9 cellular contexts compared by ENCODE assay signal in genomic region chr16:66553223-66553622, GRCh38. TPM values are rescaled to one million over a fixed set of nuclear protein-coding genes. Genes with fewer than 3 reads are reported as not detected.
DNase-seq lines count a peak whose midpoint lies in the region; ATAC-seq, FAIRE-seq and TF ChIP-seq lines count a peak whose summit lies in the region.
"Had no signal": no experiment of that assay in that cellular context is flagged by ENCODE, and none has a peak within 500 bp of the region (broad histone marks: within the 10 kb centered on the region; RNA-seq: fewer than 3 reads in every experiment).

No MANE protein-coding gene starts in this region.

- peaks cover 63% of the 10 kb centered on the region for H3K4me1 Mint-ChIP-seq in activated naive CD4-positive, alpha-beta T cell treated with anti-CD3 and anti-CD28 coated beads for 36 hours (ENCODE audit: low read depth)
- H3K4me1 Mint-ChIP-seq in activated T-cell treated with anti-CD3 and anti-CD28 coated beads, Interleukin-2, amount 50 U/mL, for 72 hours (ENCODE audit: low read depth), result peaks cover 80% of the 10 kb centered on the region
- H3K4me1 Mint-ChIP-seq in type B pancreatic cell (ENCODE audit: unreplicated experiment), result peaks cover 55% of the 10 kb centered on the region

- no peak for TF ChIP-seq RAD21 in HepG2 (CRISPR knock-in tag; IDR thresholded peaks at IDR 0.05)

- peaks cover 35% of the 10 kb centered on the region for H3K36me3 Mint-ChIP-seq in activated naive CD4-positive, alpha-beta T cell treated with anti-CD3 and anti-CD28 coated beads for 36 hours (ENCODE audit: low read depth)
- H3K36me3 Mint-ChIP-seq in activated T-cell treated with anti-CD3 and anti-CD28 coated beads, Interleukin-2, amount 50 U/mL, for 72 hours (ENCODE audit: insufficient read depth in 2 of 2), result peaks cover 18 to 36% of the 10 kb centered on the region in 2 donors
- peaks cover 25% of the 10 kb centered on the region for H3K36me3 Mint-ChIP-seq in type B pancreatic cell

- no peaks in the 10 kb centered on the region for H3K27me3 ChIP-seq in HepG2 (ENCODE audit: control insufficient read depth in 1 of 2, insufficient read depth in 2 of 2, low read length in 2 of 2)
- peaks cover 4% of the 10 kb centered on the region for H3K27me3 ChIP-seq in H7 (ENCODE audit: control insufficient read depth, insufficient read depth, low read length)

- H3K79me2 ChIP-seq in HepG2 (ENCODE audit: insufficient read depth, low read length), result peaks cover 24% of the 10 kb centered on the region

- POLR2A ChIA-PET in HepG2 (lab: Yijun Ruan, JAX), result interaction anchor here (0.5 to 3.3 kb wide), 11 partner anchors 10 to 559 kb away, joined by 3 to 21 read pairs (median 5); partner anchors contain the start of gene NAE1

- no peaks in the 10 kb centered on the region for H3K9me3 Mint-ChIP-seq in activated naive CD4-positive, alpha-beta T cell treated with anti-CD3 and anti-CD28 coated beads for 36 hours
- no peaks in the 10 kb centered on the region for H3K9me3 Mint-ChIP-seq in activated T-cell treated with anti-CD3 and anti-CD28 coated beads, Interleukin-2, amount 50 U/mL, for 72 hours
- peaks cover 4% of the 10 kb centered on the region for H3K9me3 Mint-ChIP-seq in type B pancreatic cell

- intact Hi-C loops in activated naive CD4-positive, alpha-beta T cell treated with anti-CD3 and anti-CD28 coated beads for 36 hours (cut with micrococcal nuclease), result loop anchor here (1.0 to 5.0 kb wide), 5 partner anchors 11 to 320 kb away; partner anchors contain the start of gene CMTM4
- intact Hi-C loops in HepG2 (cut with micrococcal nuclease; ENCODE audit: unreplicated experiment), result loop anchor here (2.0 kb wide), 1 partner anchor 52 kb away; the partner anchor contains the start of gene CMTM3

- in situ Hi-C loops in HepG2 (cut with HindIII; ENCODE audit: extremely low pct_ligation_motif_present, low pct_unique_long_range_greater_than_20kb), result no loop called here

- H2AFZ ChIP-seq in HepG2 (ENCODE audit: low read length), result no peak overlapping the region

- 43% methylated on average over 8 of the region's 8 CpGs for WGBS in HepG2 (ENCODE audit: low lambda C conversion rate)

- H3K4me3 Mint-ChIP-seq in activated naive CD4-positive, alpha-beta T cell treated with anti-CD3 and anti-CD28 coated beads for 36 hours, result peak overlapping the region; percentile 87
- peak overlapping the region; percentile 90 to 95 for H3K4me3 Mint-ChIP-seq in activated T-cell treated with anti-CD3 and anti-CD28 coated beads, Interleukin-2, amount 50 U/mL, for 72 hours
- peak overlapping the region; percentile 94 for H3K4me3 Mint-ChIP-seq in type B pancreatic cell

- H3K27ac ChIP-seq in HepG2 (ENCODE audit: extremely low read length, insufficient read depth, low read length), result peak overlapping the region; percentile 87

- CTCF ChIA-PET in activated naive CD4-positive, alpha-beta T cell treated with anti-CD3 and anti-CD28 coated beads for 36 hours (lab: Charles Lee), result interaction anchor here (0.6 to 2.0 kb wide), 8 partner anchors 10 to 183 kb away, joined by 3 to 7 read pairs (median 4); no protein-coding TSS in a partner anchor
- CTCF ChIA-PET in HepG2 (lab: Yijun Ruan, JAX; ENCODE audit: low intra/inter-chr PET ratio, low total read pairs), result no interaction called here

- no peak for TF ChIP-seq POLR2A in HepG2 (IDR thresholded peaks at IDR 0.05; ENCODE audit: insufficient read depth in 1 of 2, low read depth in 2 of 2, low read length in 2 of 2)

- peaks cover 83% of the 10 kb centered on the region for H3K4me1 ChIP-seq in HepG2 (ENCODE audit: insufficient read depth, low read length)

- H3K4me2 ChIP-seq in HepG2 (ENCODE audit: low read depth, low read length), result peak overlapping the region; percentile 94

- FAIRE-seq in HepG2 (lab: Jason Lieb, UNC), result no peak

- ATAC-seq in activated T-cell treated with anti-CD3 and anti-CD28 coated beads, Interleukin-2, amount 50 U/mL, for 72 hours (replicated peaks in 1 of 2), result no peak
- no peak for ATAC-seq in HepG2

- TF ChIP-seq CTCF in HepG2 (CRISPR knock-in tag; IDR thresholded peaks at IDR 0.05) (no peak), type B pancreatic cell (conservative IDR thresholded peaks at IDR 0.05) (no peak)

- no peak for DNase-seq in activated naive CD4-positive, alpha-beta T cell treated with anti-CD3 and anti-CD28 coated beads for 36 hours
- no peak for DNase-seq in activated naive CD4-positive, alpha-beta T cell treated with Interleukin-2 at 50 U/mL for 16 hours
- no peak for DNase-seq in activated T-cell treated with anti-CD3 and anti-CD28 coated beads, Interleukin-2, amount 50 U/mL, for 72 hours
- DNase-seq in HepG2 (ENCODE audit: low spot score), result no peak
- no peak for DNase-seq in type B pancreatic cell (ENCODE audit: extremely low spot score, unreplicated experiment)
- DNase-seq in H7, result no peak
- no peak for DNase-seq in GF-D8 (lab: John Stamatoyannopoulos, UW)
- DNase-seq in amygdala (lab: John Stamatoyannopoulos, UW), result no peak
- DNase-seq: posterior cingulate gyrus had no signal

- H3K4me3 ChIP-seq in HepG2 (replicated peaks in 1 of 3; ENCODE audit: insufficient read depth in 1 of 3, low read depth in 2 of 3, low read length in 3 of 3), result peak overlapping the region; percentile 29 to 79 (median 73)
- no peak overlapping the region for H3K4me3 ChIP-seq in H7 (ENCODE audit: insufficient read depth, low read depth, low read length)

- H3K9ac ChIP-seq in HepG2 (ENCODE audit: insufficient read depth, low read depth, low read length), result peak overlapping the region; percentile 85

- no TSS peak for BruUV-seq in HepG2 (replicated peaks; lab: Mats Ljungman, UMichigan)

- peaks cover 0 to 7% of the 10 kb centered on the region in 2 experiments; a peak in 2 of 5 replicates for H3K36me3 ChIP-seq in HepG2 (replicated peaks in 1 of 2; ENCODE audit: control insufficient read depth in 1 of 2, insufficient read depth in 2 of 2, low read length in 2 of 2)
- H3K36me3 ChIP-seq in H7 (replicated peaks; ENCODE audit: control insufficient read depth, insufficient read depth, low read length), result no peaks in the 10 kb centered on the region

- TF ChIP-seq EP300 in HepG2 (IDR thresholded peaks at IDR 0.05; ENCODE audit: low read depth in 2 of 2, low read length in 2 of 2) (no peak), HepG2 (CRISPR knock-in tag; IDR thresholded peaks at IDR 0.05; ENCODE audit: borderline replicate concordance) (no peak)

- peak overlapping the region; percentile 95 for H3K27ac Mint-ChIP-seq in activated naive CD4-positive, alpha-beta T cell treated with anti-CD3 and anti-CD28 coated beads for 36 hours
- H3K27ac Mint-ChIP-seq in activated T-cell treated with anti-CD3 and anti-CD28 coated beads, Interleukin-2, amount 50 U/mL, for 72 hours, result peak overlapping the region; percentile 99
- peak overlapping the region; percentile 64 for H3K27ac Mint-ChIP-seq in type B pancreatic cell

- no peaks in the 10 kb centered on the region for H3K27me3 Mint-ChIP-seq in activated naive CD4-positive, alpha-beta T cell treated with anti-CD3 and anti-CD28 coated beads for 36 hours (ENCODE audit: low read depth)
- H3K27me3 Mint-ChIP-seq in activated T-cell treated with anti-CD3 and anti-CD28 coated beads, Interleukin-2, amount 50 U/mL, for 72 hours (ENCODE audit: low read depth), result no peaks in the 10 kb centered on the region
- no peaks in the 10 kb centered on the region for H3K27me3 Mint-ChIP-seq in type B pancreatic cell

- H4K20me1 ChIP-seq in HepG2 (ENCODE audit: insufficient read depth, low read length), result no peaks in the 10 kb centered on the region

- H3K9me3 ChIP-seq in HepG2 (ENCODE audit: low read length), result no peaks in the 10 kb centered on the region

RNA-seq across cellular contexts. Expression of gene CKLF, which starts 0.8 kb away (rescaled TPM):
- total RNA-seq in activated naive CD4-positive, alpha-beta T cell treated with anti-CD3 and anti-CD28 coated beads for 36 hours, result 100 to 1,000 TPM; 114 to 126 TPM
- 100 to 1,000 TPM; 163 to 172 TPM for total RNA-seq in activated T-cell treated with anti-CD3 and anti-CD28 coated beads, Interleukin-2, amount 50 U/mL, for 72 hours
- total RNA-seq in HepG2 (2016; rRNA removed; fragmentation: Illumina TruSeq; extraction: Trizol), result 83.0 and 120 TPM in 2 replicates
- total RNA-seq in HepG2 (2016; cell fraction: cytosol; rRNA removed; fragmentation: Illumina TruSeq; extraction: Trizol; ENCODE audit: low read depth), result 262 and 384 TPM in 2 replicates
- total RNA-seq in HepG2 (2016; cell fraction: insoluble cytoplasmic fraction; rRNA removed; fragmentation: Illumina TruSeq; extraction: Trizol), result 80.2 and 129 TPM in 2 replicates
- 165 and 224 TPM in 2 replicates for total RNA-seq in HepG2 (2016; cell fraction: membrane; rRNA removed; fragmentation: Illumina TruSeq; extraction: Trizol)
- total RNA-seq in HepG2 (2016; cell fraction: nucleus; rRNA removed; fragmentation: Illumina TruSeq; extraction: Trizol), result 56.6 and 61.7 TPM in 2 replicates
- polyA plus RNA-seq in HepG2 (2011; rRNA removed), result 152 and 167 TPM in 2 replicates
- polyA plus RNA-seq in HepG2 (2011; cell fraction: cytosol; rRNA removed), result 201 and 220 TPM in 2 replicates
- 45.6 and 74.1 TPM in 2 replicates for polyA plus RNA-seq in HepG2 (2011; cell fraction: nucleus; rRNA removed)
- 78.5 and 108 TPM in 2 replicates for polyA plus RNA-seq in HepG2 (2012)
- 345 and 456 TPM in 2 replicates for polyA plus RNA-seq in HepG2 (2016; cell fraction: cytosol; fragmentation: Illumina TruSeq; extraction: Trizol; ENCODE audit: low read depth)
- 86.2 and 89.6 TPM in 2 replicates for polyA plus RNA-seq in HepG2 (2016; cell fraction: insoluble cytoplasmic fraction; fragmentation: Illumina TruSeq; extraction: Trizol; ENCODE audit: low read depth)
- polyA plus RNA-seq in HepG2 (2016; cell fraction: membrane; fragmentation: Illumina TruSeq; extraction: Trizol; ENCODE audit: low read depth), result 169 and 229 TPM in 2 replicates
- 90.2 and 116 TPM in 2 replicates for polyA plus RNA-seq in HepG2 (2016; cell fraction: nucleus; fragmentation: Illumina TruSeq; extraction: Trizol; ENCODE audit: insufficient read depth, low read depth)
- polyA minus RNA-seq in HepG2 (2011; rRNA and poly(A)+ RNA removed; ENCODE audit: low replicate concordance), result 41.9 and 49.9 TPM in 2 replicates
- polyA minus RNA-seq in HepG2 (2011; cell fraction: cytosol; rRNA and poly(A)+ RNA removed), result 32.4 and 34.8 TPM in 2 replicates
- polyA minus RNA-seq in HepG2 (2011; cell fraction: nucleus; rRNA and poly(A)+ RNA removed), result 23.4 and 35.9 TPM in 2 replicates
- 21.2 and 36.3 TPM in 2 replicates for total RNA-seq in type B pancreatic cell (ENCODE audit: low replicate concordance)
- total RNA-seq in H7 (2014; rRNA removed; shearing (Covaris generic)), result 34.7 and 35.0 TPM in 2 replicates

RNA-seq across cellular contexts. Expression of gene TK2, which starts 3.3 kb away (rescaled TPM):
- total RNA-seq in activated naive CD4-positive, alpha-beta T cell treated with anti-CD3 and anti-CD28 coated beads for 36 hours, result 1 to 10 TPM; 5.7 to 5.9 TPM
- total RNA-seq in activated T-cell treated with anti-CD3 and anti-CD28 coated beads, Interleukin-2, amount 50 U/mL, for 72 hours, result 10 to 100 TPM; 16.4 to 16.6 TPM
- total RNA-seq in HepG2 (2016; rRNA removed; fragmentation: Illumina TruSeq; extraction: Trizol) (18.7 and 19.0 TPM in 2 replicates), type B pancreatic cell (ENCODE audit: low replicate concordance) (14.6 and 18.4 TPM in 2 replicates)
- total RNA-seq in HepG2 (2016; cell fraction: cytosol; rRNA removed; fragmentation: Illumina TruSeq; extraction: Trizol; ENCODE audit: low read depth), result 6.7 and 7.1 TPM in 2 replicates
- 18.5 and 19.5 TPM in 2 replicates for total RNA-seq in HepG2 (2016; cell fraction: insoluble cytoplasmic fraction; rRNA removed; fragmentation: Illumina TruSeq; extraction: Trizol)
- 12.7 and 13.2 TPM in 2 replicates for total RNA-seq in HepG2 (2016; cell fraction: membrane; rRNA removed; fragmentation: Illumina TruSeq; extraction: Trizol)
- total RNA-seq in HepG2 (2016; cell fraction: nucleus; rRNA removed; fragmentation: Illumina TruSeq; extraction: Trizol), result 24.4 and 27.5 TPM in 2 replicates
- 21.0 and 30.8 TPM in 2 replicates for polyA plus RNA-seq in HepG2 (2011; rRNA removed)
- polyA plus RNA-seq in HepG2 (2011; cell fraction: cytosol; rRNA removed), result 10.3 and 11.7 TPM in 2 replicates
- polyA plus RNA-seq in HepG2 (2011; cell fraction: nucleus; rRNA removed), result 74.0 and 103 TPM in 2 replicates
- polyA plus RNA-seq in HepG2 (2012), result 12.9 and 15.4 TPM in 2 replicates
- 3.7 and 4.7 TPM in 2 replicates for polyA plus RNA-seq in HepG2 (2016; cell fraction: cytosol; fragmentation: Illumina TruSeq; extraction: Trizol; ENCODE audit: low read depth)
- polyA plus RNA-seq in HepG2 (2016; cell fraction: insoluble cytoplasmic fraction; fragmentation: Illumina TruSeq; extraction: Trizol; ENCODE audit: low read depth), result 15.5 and 18.0 TPM in 2 replicates
- 7.7 and 9.3 TPM in 2 replicates for polyA plus RNA-seq in HepG2 (2016; cell fraction: membrane; fragmentation: Illumina TruSeq; extraction: Trizol; ENCODE audit: low read depth)
- 34.2 and 36.3 TPM in 2 replicates for polyA plus RNA-seq in HepG2 (2016; cell fraction: nucleus; fragmentation: Illumina TruSeq; extraction: Trizol; ENCODE audit: insufficient read depth, low read depth)
- 27.6 and 35.2 TPM in 2 replicates for polyA minus RNA-seq in HepG2 (2011; rRNA and poly(A)+ RNA removed; ENCODE audit: low replicate concordance)
- polyA minus RNA-seq in HepG2 (2011; cell fraction: cytosol; rRNA and poly(A)+ RNA removed), result 6.0 and 6.2 TPM in 2 replicates
- 23.8 and 26.7 TPM in 2 replicates for polyA minus RNA-seq in HepG2 (2011; cell fraction: nucleus; rRNA and poly(A)+ RNA removed)
- total RNA-seq in H7 (2014; rRNA removed; shearing (Covaris generic)), result 7.9 and 10.1 TPM in 2 replicates

RNA-seq across cellular contexts. Expression of gene CMTM1, which starts 13.0 kb away (rescaled TPM):
- total RNA-seq in activated naive CD4-positive, alpha-beta T cell treated with anti-CD3 and anti-CD28 coated beads for 36 hours, result 1 to 10 TPM; 4.2 to 8.2 TPM
- 10 to 100 TPM; 10.1 to 14.4 TPM for total RNA-seq in activated T-cell treated with anti-CD3 and anti-CD28 coated beads, Interleukin-2, amount 50 U/mL, for 72 hours
- 1.7 and 1.9 TPM in 2 replicates for total RNA-seq in HepG2 (2016; rRNA removed; fragmentation: Illumina TruSeq; extraction: Trizol)
- total RNA-seq in HepG2 (2016; cell fraction: cytosol; rRNA removed; fragmentation: Illumina TruSeq; extraction: Trizol; ENCODE audit: low read depth), result 0.30 TPM in 1 of 2 replicates, not detected in the other
- total RNA-seq in HepG2 (2016; cell fraction: insoluble cytoplasmic fraction; rRNA removed; fragmentation: Illumina TruSeq; extraction: Trizol), result 2.0 TPM in 2 replicates
- 0.77 and 0.93 TPM in 2 replicates for total RNA-seq in HepG2 (2016; cell fraction: membrane; rRNA removed; fragmentation: Illumina TruSeq; extraction: Trizol)
- total RNA-seq in HepG2 (2016; cell fraction: nucleus; rRNA removed; fragmentation: Illumina TruSeq; extraction: Trizol), result 1.3 and 1.6 TPM in 2 replicates
- 2.9 and 3.0 TPM in 2 replicates for polyA plus RNA-seq in HepG2 (2011; rRNA removed)
- 2.0 and 3.6 TPM in 2 replicates for polyA plus RNA-seq in HepG2 (2011; cell fraction: cytosol; rRNA removed)
- polyA plus RNA-seq in HepG2 (2011; cell fraction: nucleus; rRNA removed), result 3.5 and 4.0 TPM in 2 replicates
- polyA plus RNA-seq in HepG2 (2012), result 2.3 and 2.4 TPM in 2 replicates
- 0.19 TPM in 1 of 2 replicates, not detected in the other for polyA plus RNA-seq in HepG2 (2016; cell fraction: cytosol; fragmentation: Illumina TruSeq; extraction: Trizol; ENCODE audit: low read depth)
- polyA plus RNA-seq in HepG2 (2016; cell fraction: insoluble cytoplasmic fraction; fragmentation: Illumina TruSeq; extraction: Trizol; ENCODE audit: low read depth), result 1.5 and 2.0 TPM in 2 replicates
- 0.64 and 0.72 TPM in 2 replicates for polyA plus RNA-seq in HepG2 (2016; cell fraction: membrane; fragmentation: Illumina TruSeq; extraction: Trizol; ENCODE audit: low read depth)
- polyA plus RNA-seq in HepG2 (2016; cell fraction: nucleus; fragmentation: Illumina TruSeq; extraction: Trizol; ENCODE audit: insufficient read depth, low read depth), result 2.1 TPM in 2 replicates
- polyA minus RNA-seq in HepG2 (2011; rRNA and poly(A)+ RNA removed; ENCODE audit: low replicate concordance), result 2.2 and 5.1 TPM in 2 replicates
- polyA minus RNA-seq in HepG2 (2011; cell fraction: cytosol; rRNA and poly(A)+ RNA removed), result 2.7 and 3.4 TPM in 2 replicates
- 3.2 and 6.3 TPM in 2 replicates for polyA minus RNA-seq in HepG2 (2011; cell fraction: nucleus; rRNA and poly(A)+ RNA removed)
- 3.4 and 8.4 TPM in 2 replicates for total RNA-seq in type B pancreatic cell (ENCODE audit: low replicate concordance)
- total RNA-seq in H7 (2014; rRNA removed; shearing (Covaris generic)), result 1.4 and 2.1 TPM in 2 replicates

RNA-seq across cellular contexts. Expression of gene CMTM2, which starts 26.0 kb away (rescaled TPM):
- not detected for total RNA-seq in activated naive CD4-positive, alpha-beta T cell treated with anti-CD3 and anti-CD28 coated beads for 36 hours
- total RNA-seq in activated T-cell treated with anti-CD3 and anti-CD28 coated beads, Interleukin-2, amount 50 U/mL, for 72 hours, result 1 to 10 TPM in 1 of 2 donors, under 1 TPM in 1; 0.31 to 1.2 TPM
- not detected in 2 replicates for total RNA-seq in HepG2 (2016; rRNA removed; fragmentation: Illumina TruSeq; extraction: Trizol)
- total RNA-seq in HepG2 (2016; cell fraction: cytosol; rRNA removed; fragmentation: Illumina TruSeq; extraction: Trizol; ENCODE audit: low read depth), result not detected in 2 replicates
- not detected in 2 replicates for total RNA-seq in HepG2 (2016; cell fraction: insoluble cytoplasmic fraction; rRNA removed; fragmentation: Illumina TruSeq; extraction: Trizol)
- total RNA-seq in HepG2 (2016; cell fraction: membrane; rRNA removed; fragmentation: Illumina TruSeq; extraction: Trizol), result not detected in 2 replicates
- total RNA-seq in HepG2 (2016; cell fraction: nucleus; rRNA removed; fragmentation: Illumina TruSeq; extraction: Trizol), result not detected in 2 replicates
- polyA plus RNA-seq in HepG2 (2011; rRNA removed), result not detected in 2 replicates
- not detected in 2 replicates for polyA plus RNA-seq in HepG2 (2011; cell fraction: cytosol; rRNA removed)
- not detected in 2 replicates for polyA plus RNA-seq in HepG2 (2011; cell fraction: nucleus; rRNA removed)
- not detected in 2 replicates for polyA plus RNA-seq in HepG2 (2012)
- not detected in 2 replicates for polyA plus RNA-seq in HepG2 (2016; cell fraction: cytosol; fragmentation: Illumina TruSeq; extraction: Trizol; ENCODE audit: low read depth)
- polyA plus RNA-seq in HepG2 (2016; cell fraction: insoluble cytoplasmic fraction; fragmentation: Illumina TruSeq; extraction: Trizol; ENCODE audit: low read depth), result not detected in 2 replicates
- polyA plus RNA-seq in HepG2 (2016; cell fraction: membrane; fragmentation: Illumina TruSeq; extraction: Trizol; ENCODE audit: low read depth), result not detected in 2 replicates
- not detected in 2 replicates for polyA plus RNA-seq in HepG2 (2016; cell fraction: nucleus; fragmentation: Illumina TruSeq; extraction: Trizol; ENCODE audit: insufficient read depth, low read depth)
- not detected in 2 replicates for polyA minus RNA-seq in HepG2 (2011; rRNA and poly(A)+ RNA removed; ENCODE audit: low replicate concordance)
- polyA minus RNA-seq in HepG2 (2011; cell fraction: cytosol; rRNA and poly(A)+ RNA removed), result not detected in 2 replicates
- not detected in 2 replicates for polyA minus RNA-seq in HepG2 (2011; cell fraction: nucleus; rRNA and poly(A)+ RNA removed)
- total RNA-seq in type B pancreatic cell (ENCODE audit: low replicate concordance), result 0.41 TPM in 1 of 2 replicates, not detected in the other
- total RNA-seq in H7 (2014; rRNA removed; shearing (Covaris generic)), result 0.48 TPM in 1 of 2 replicates, not detected in the other

RNA-seq across cellular contexts. Expression of gene CMTM3, which starts 51.3 kb away (rescaled TPM):
- total RNA-seq in activated naive CD4-positive, alpha-beta T cell treated with anti-CD3 and anti-CD28 coated beads for 36 hours, result 10 to 100 TPM; 33.7 to 35.3 TPM
- total RNA-seq in activated T-cell treated with anti-CD3 and anti-CD28 coated beads, Interleukin-2, amount 50 U/mL, for 72 hours, result 10 to 100 TPM; 82.4 to 90.6 TPM
- total RNA-seq in HepG2 (2016; rRNA removed; fragmentation: Illumina TruSeq; extraction: Trizol), result 20.6 and 29.2 TPM in 2 replicates
- total RNA-seq in HepG2 (2016; cell fraction: cytosol; rRNA removed; fragmentation: Illumina TruSeq; extraction: Trizol; ENCODE audit: low read depth), result 14.7 and 15.6 TPM in 2 replicates
- 18.9 and 30.0 TPM in 2 replicates for total RNA-seq in HepG2 (2016; cell fraction: insoluble cytoplasmic fraction; rRNA removed; fragmentation: Illumina TruSeq; extraction: Trizol)
- total RNA-seq in HepG2 (2016; cell fraction: membrane; rRNA removed; fragmentation: Illumina TruSeq; extraction: Trizol), result 39.9 and 42.8 TPM in 2 replicates
- 19.8 and 22.0 TPM in 2 replicates for total RNA-seq in HepG2 (2016; cell fraction: nucleus; rRNA removed; fragmentation: Illumina TruSeq; extraction: Trizol)
- polyA plus RNA-seq in HepG2 (2011; rRNA removed), result 48.7 and 62.0 TPM in 2 replicates
- polyA plus RNA-seq in HepG2 (2011; cell fraction: cytosol; rRNA removed), result 53.5 and 62.3 TPM in 2 replicates
- polyA plus RNA-seq in HepG2 (2011; cell fraction: nucleus; rRNA removed), result 50.7 and 56.5 TPM in 2 replicates
- 36.1 and 48.8 TPM in 2 replicates for polyA plus RNA-seq in HepG2 (2012)
- 21.8 and 24.0 TPM in 2 replicates for polyA plus RNA-seq in HepG2 (2016; cell fraction: cytosol; fragmentation: Illumina TruSeq; extraction: Trizol; ENCODE audit: low read depth)
- 31.5 and 37.2 TPM in 2 replicates for polyA plus RNA-seq in HepG2 (2016; cell fraction: insoluble cytoplasmic fraction; fragmentation: Illumina TruSeq; extraction: Trizol; ENCODE audit: low read depth)
- polyA plus RNA-seq in HepG2 (2016; cell fraction: membrane; fragmentation: Illumina TruSeq; extraction: Trizol; ENCODE audit: low read depth), result 48.5 and 52.0 TPM in 2 replicates
- polyA plus RNA-seq in HepG2 (2016; cell fraction: nucleus; fragmentation: Illumina TruSeq; extraction: Trizol; ENCODE audit: insufficient read depth, low read depth), result 51.6 and 59.3 TPM in 2 replicates
- polyA minus RNA-seq in HepG2 (2011; rRNA and poly(A)+ RNA removed; ENCODE audit: low replicate concordance), result 1.7 and 102 TPM in 2 replicates
- polyA minus RNA-seq in HepG2 (2011; cell fraction: cytosol; rRNA and poly(A)+ RNA removed), result 14.7 and 19.2 TPM in 2 replicates
- 16.0 and 25.4 TPM in 2 replicates for polyA minus RNA-seq in HepG2 (2011; cell fraction: nucleus; rRNA and poly(A)+ RNA removed)
- total RNA-seq in type B pancreatic cell (ENCODE audit: low replicate concordance), result 28.0 and 45.2 TPM in 2 replicates
- 12.5 and 18.6 TPM in 2 replicates for total RNA-seq in H7 (2014; rRNA removed; shearing (Covaris generic))
